Comparison of ENCODE assay signal across 37 cellular contexts in genomic region chr12:88218293-88218692, GRCh38.
"Had no signal": no experiment of that assay in that cellular context is flagged by ENCODE, and none has a peak within 500 bp of the region (broad histone marks: within the 10 kb centered on the region; RNA-seq: fewer than 3 reads in every experiment).

No MANE protein-coding gene starts in this region.

- H3K27ac Mint-ChIP-seq: activated B cell treated with CpG ODN at 0.5 μM for 24 hours; activated CD4-positive, alpha-beta memory T cell treated with anti-CD3 and anti-CD28 coated beads for 36 hours; activated CD4-positive, alpha-beta T cell treated with anti-CD3 and anti-CD28 coated beads, Interleukin-2, amount 10 ng/mL, durations not matched to agents 24 days and 14 days; activated CD8-positive, alpha-beta T cell treated with anti-CD3 and anti-CD28 coated beads for 36 hours; activated naive CD4-positive, alpha-beta T cell treated with anti-CD3 and anti-CD28 coated beads, Interleukin-2, amount 10 ng/mL, durations not matched to agents 7 days and 5 days; activated naive CD4-positive, alpha-beta T cell treated with anti-CD3 and anti-CD28 coated beads, Interleukin-2, amount 50 U/mL, for 24 hours; activated naive CD8-positive, alpha-beta T cell; activated naive CD8-positive, alpha-beta T cell treated with anti-CD3 and anti-CD28 coated beads, Interleukin-2, amount 10 ng/mL, durations not matched to agents 7 days and 5 days; activated naive CD8-positive, alpha-beta T cell treated with anti-CD3 and anti-CD28 coated beads, Interleukin-2, amount 50 U/mL, for 24 hours; activated T-cell treated with anti-CD3 and anti-CD28 coated beads, Interleukin-2, amount 50 U/mL, for 72 hours; activated T-helper 1 cell treated with anti-CD3 and anti-CD28 coated beads, Interleukin-12 subunit alpha, Interleukin-12 subunit beta, Interleukin-2, Interleukin-4 antibody, amounts not matched to agents 30 ng/mL and 10 ng/mL and 1 ng/mL, durations not matched to agents 14 hours and 24 hours and 36 hours; activated T-helper 17 cell treated with anti-CD3 and anti-CD28 coated beads, Interleukin-2, amount 50 U/mL, for 72 hours; brain; T-helper 1 cell treated with Interleukin-12 subunit alpha and Interleukin-12 subunit beta and Interleukin-4 antibody, amounts not matched to agents 30 μg/mL and 1 μg/mL, for 36 hours; T-helper 2 cell treated with Interferon-gamma antibody and Interleukin-4, amounts not matched to agents 5 μg/mL and 100 μg/mL, for 36 hours had no signal

- FAIRE-seq: TTC549 had no signal

- H3K4me1 Mint-ChIP-seq: activated B cell treated with CpG ODN at 0.5 μM for 24 hours; activated CD4-positive, alpha-beta T cell treated with anti-CD3 and anti-CD28 coated beads, Interleukin-2, amount 10 ng/mL, durations not matched to agents 24 days and 14 days; activated naive CD4-positive, alpha-beta T cell treated with anti-CD3 and anti-CD28 coated beads, Interleukin-2, amount 10 ng/mL, durations not matched to agents 7 days and 5 days; activated naive CD4-positive, alpha-beta T cell treated with anti-CD3 and anti-CD28 coated beads, Interleukin-2, amount 50 U/mL, for 24 hours; activated naive CD8-positive, alpha-beta T cell treated with anti-CD3 and anti-CD28 coated beads, Interleukin-2, amount 10 ng/mL, durations not matched to agents 7 days and 5 days; activated naive CD8-positive, alpha-beta T cell treated with anti-CD3 and anti-CD28 coated beads, Interleukin-2, amount 50 U/mL, for 24 hours; activated T-helper 17 cell treated with anti-CD3 and anti-CD28 coated beads, Interleukin-2, amount 50 U/mL, for 72 hours; brain; central memory CD8-positive, alpha-beta T cell had no signal

- H3K27ac ChIP-seq: ascending aorta, cardiac muscle cell, VCaP had no signal

- ATAC-seq: activated CD8-positive, alpha-beta T cell treated with anti-CD3 and anti-CD28 coated beads for 36 hours; activated T-cell treated with anti-CD3 and anti-CD28 coated beads, Interleukin-2, amount 50 U/mL, for 4 hours; activated T-cell treated with anti-CD3 and anti-CD28 coated beads, Interleukin-2, amount 50 U/mL, for 72 hours; activated T-helper 17 cell treated with anti-CD3 and anti-CD28 coated beads, Interleukin-2, amount 50 U/mL, for 72 hours had no signal

- H3K27me3 ChIP-seq: ascending aorta, cardiac muscle cell had no signal

- H3K36me3 ChIP-seq: ascending aorta, cardiac muscle cell had no signal

- H3K4me1 ChIP-seq: ascending aorta had no signal

- H3K27me3 Mint-ChIP-seq: activated B cell treated with CpG ODN at 0.5 μM for 24 hours; activated CD4-positive, alpha-beta T cell treated with anti-CD3 and anti-CD28 coated beads, Interleukin-2, amount 10 ng/mL, durations not matched to agents 24 days and 14 days; activated CD8-positive, alpha-beta T cell treated with anti-CD3 and anti-CD28 coated beads for 36 hours; activated naive CD4-positive, alpha-beta T cell treated with anti-CD3 and anti-CD28 coated beads, Interleukin-2, amount 10 ng/mL, durations not matched to agents 7 days and 5 days; activated naive CD8-positive, alpha-beta T cell treated with anti-CD3 and anti-CD28 coated beads, Interleukin-2, amount 10 ng/mL, durations not matched to agents 7 days and 5 days; brain had no signal

- DNase-seq: activated B cell treated with CpG ODN at 0.5 μM for 24 hours; activated CD4-positive, alpha-beta memory T cell treated with anti-CD3 and anti-CD28 coated beads for 36 hours; activated CD4-positive, alpha-beta T cell treated with anti-CD3 and anti-CD28 coated beads for 4 hours; activated CD4-positive, alpha-beta T cell treated with anti-CD3 and anti-CD28 coated beads, Interleukin-2, amount 10 ng/mL, durations not matched to agents 24 days and 14 days; activated CD4-positive, alpha-beta T cell treated with anti-CD3 and anti-CD28 coated beads, Interleukin-2, amount 50 U/mL, for 1 hour; activated CD4-positive, alpha-beta T cell treated with anti-CD3 and anti-CD28 coated beads, Interleukin-2, amount 50 U/mL, for 4 hours; activated CD4-positive, CD25-positive, alpha-beta regulatory T cell treated with anti-CD3 and anti-CD28 coated beads, Interleukin-2, amount 50 U/mL, for 72 hours; activated CD8-positive, alpha-beta memory T cell treated with anti-CD3 and anti-CD28 coated beads, Interleukin-2, amount 50 U/mL, for 4 hours; activated CD8-positive, alpha-beta T cell treated with anti-CD3 and anti-CD28 coated beads for 36 hours; activated gamma-delta T cell; activated naive CD4-positive, alpha-beta T cell treated with anti-CD3 and anti-CD28 coated beads, Interleukin-2, amount 10 ng/mL, durations not matched to agents 7 days and 5 days; activated naive CD4-positive, alpha-beta T cell treated with Interleukin-2 at 50 U/mL for 16 hours; activated naive CD8-positive, alpha-beta T cell treated with anti-CD3 and anti-CD28 coated beads, Interleukin-2, amount 10 ng/mL, durations not matched to agents 7 days and 5 days; activated naive CD8-positive, alpha-beta T cell treated with anti-CD3 and anti-CD28 coated beads, Interleukin-2, amount 50 U/mL, for 24 hours; activated T-cell treated with anti-CD3 and anti-CD28 coated beads for 4 hours; activated T-cell treated with anti-CD3 and anti-CD28 coated beads, Interleukin-2, amount 50 U/mL, for 1 hour; activated T-cell treated with anti-CD3 and anti-CD28 coated beads, Interleukin-2, amount 50 U/mL, for 4 hours; activated T-cell treated with anti-CD3 and anti-CD28 coated beads, Interleukin-2, amount 50 U/mL, for 72 hours; amygdala; anterior cingulate cortex; caudate nucleus; SW 1271; T-helper 1 cell; T-helper 2 cell; T-helper 9 cell had no signal

- H3K4me3 ChIP-seq: ascending aorta, cardiac muscle cell had no signal

- H3K4me3 Mint-ChIP-seq: activated B cell treated with CpG ODN at 0.5 μM for 24 hours; activated CD4-positive, alpha-beta memory T cell treated with anti-CD3 and anti-CD28 coated beads for 36 hours; activated CD4-positive, alpha-beta T cell treated with anti-CD3 and anti-CD28 coated beads, Interleukin-2, amount 10 ng/mL, durations not matched to agents 24 days and 14 days; activated CD8-positive, alpha-beta T cell treated with anti-CD3 and anti-CD28 coated beads for 36 hours; activated naive CD4-positive, alpha-beta T cell treated with anti-CD3 and anti-CD28 coated beads, Interleukin-2, amount 10 ng/mL, durations not matched to agents 7 days and 5 days; activated naive CD4-positive, alpha-beta T cell treated with anti-CD3 and anti-CD28 coated beads, Interleukin-2, amount 50 U/mL, for 24 hours; activated naive CD8-positive, alpha-beta T cell; activated naive CD8-positive, alpha-beta T cell treated with anti-CD3 and anti-CD28 coated beads, Interleukin-2, amount 10 ng/mL, durations not matched to agents 7 days and 5 days; activated naive CD8-positive, alpha-beta T cell treated with anti-CD3 and anti-CD28 coated beads, Interleukin-2, amount 50 U/mL, for 24 hours; activated T-cell treated with anti-CD3 and anti-CD28 coated beads, Interleukin-2, amount 50 U/mL, for 4 hours; activated T-cell treated with anti-CD3 and anti-CD28 coated beads, Interleukin-2, amount 50 U/mL, for 72 hours; activated T-helper 1 cell treated with anti-CD3 and anti-CD28 coated beads, Interleukin-12 subunit alpha, Interleukin-12 subunit beta, Interleukin-2, Interleukin-4 antibody, amounts not matched to agents 30 ng/mL and 10 ng/mL and 1 ng/mL, durations not matched to agents 14 hours and 24 hours and 36 hours; activated T-helper 17 cell treated with anti-CD3 and anti-CD28 coated beads, Interleukin-2, amount 50 U/mL, for 72 hours; brain; central memory CD8-positive, alpha-beta T cell; T-helper 1 cell treated with Interleukin-12 subunit alpha and Interleukin-12 subunit beta and Interleukin-4 antibody, amounts not matched to agents 30 μg/mL and 1 μg/mL, for 36 hours; T-helper 2 cell treated with Interferon-gamma antibody and Interleukin-4, amounts not matched to agents 5 μg/mL and 100 μg/mL, for 36 hours had no signal

- H3K36me3 Mint-ChIP-seq: activated CD4-positive, alpha-beta memory T cell treated with anti-CD3 and anti-CD28 coated beads for 36 hours; activated naive CD4-positive, alpha-beta T cell treated with anti-CD3 and anti-CD28 coated beads, Interleukin-2, amount 10 ng/mL, durations not matched to agents 7 days and 5 days; activated naive CD8-positive, alpha-beta T cell; activated naive CD8-positive, alpha-beta T cell treated with anti-CD3 and anti-CD28 coated beads, Interleukin-2, amount 10 ng/mL, durations not matched to agents 7 days and 5 days; brain had no signal
